ENCODE assay signal across 23 cellular contexts in the genomic region with DNA sequence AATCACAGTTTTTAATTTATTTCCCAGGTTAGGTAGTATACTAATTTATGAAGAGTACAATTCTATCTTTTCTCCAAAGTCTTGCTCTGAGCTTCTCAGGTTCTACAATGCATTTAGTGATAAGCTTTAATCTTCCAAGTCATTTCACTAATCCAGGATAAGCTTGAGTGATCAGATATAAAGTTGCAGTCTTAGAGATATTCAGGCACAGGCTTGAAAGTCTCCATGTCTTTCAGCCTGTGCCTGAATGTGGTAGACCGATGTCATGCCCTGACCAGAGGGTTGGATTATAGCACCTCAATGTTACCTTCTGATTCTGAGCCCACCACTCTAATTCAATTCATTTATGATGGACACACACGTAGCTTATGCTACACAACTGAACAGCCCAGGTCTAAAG. TPM values are rescaled to one million over a fixed set of nuclear protein-coding genes. Genes with fewer than 3 reads are reported as not detected.
A peak's percentile ranks its signal among the peaks of the same experiment; 100 is the strongest.
DNase-seq lines count a peak whose midpoint lies in the region; ATAC-seq lines count a peak whose summit lies in the region.
"Had no signal": no experiment of that assay in that cellular context is flagged by ENCODE, and none has a peak within 500 bp of the region (broad histone marks: within the 10 kb centered on the region; RNA-seq: fewer than 3 reads in every experiment).

No MANE protein-coding gene starts in this region.

- no peaks in the 10 kb centered on the region for H3K36me3 Mint-ChIP-seq in stimulated activated effector memory CD8-positive, alpha-beta T cell treated with anti-CD3 and anti-CD28 coated beads, Interleukin-12 subunit alpha, Interleukin-12 subunit beta, amount 100 ng/mL, for 72 hours
- H3K36me3 Mint-ChIP-seq: CD8-positive, alpha-beta memory T cell had no signal

- H3K9me3 Mint-ChIP-seq in stimulated activated effector memory CD8-positive, alpha-beta T cell treated with anti-CD3 and anti-CD28 coated beads, Interleukin-12 subunit alpha, Interleukin-12 subunit beta, amount 100 ng/mL, for 72 hours = no peaks in the 10 kb centered on the region
- H3K9me3 Mint-ChIP-seq: CD4-positive, alpha-beta T cell; CD8-positive, alpha-beta memory T cell; HFFc6 had no signal

- H4K8ac ChIP-seq in mesenchymal stem cell (ENCODE audit: low read length) = no peak overlapping the region

- DNase-seq in D341Med (ENCODE audit: low spot score) (peak; percentile 63), NCI-H82 treated with DMSO at 0.1 percent for 48 hours (lab: John Stamatoyannopoulos, UW; ENCODE audit: unreplicated experiment) (peak; percentile 52), mesenchymal stem cell (no peak), COLO668 (lab: John Stamatoyannopoulos, UW; ENCODE audit: unreplicated experiment) (no peak)
- DNase-seq in stimulated activated effector memory CD8-positive, alpha-beta T cell treated with anti-CD3 and anti-CD28 coated beads, Interleukin-12 subunit alpha, Interleukin-12 subunit beta, amount 100 ng/mL, for 72 hours (ENCODE audit: low spot score in 2 of 2) = no peak
- DNase-seq in activated naive CD4-positive, alpha-beta T cell (lab: John Stamatoyannopoulos, UW) = no peak
- DNase-seq: ACHN; AML-193; BE2C; Calu3; CD4-positive, alpha-beta T cell; CD8-positive, alpha-beta memory T cell; COR-L47; DMS 273 treated with DMSO at 0.1 percent for 48 hours; DMS79 treated with DMSO at 0.1 percent for 48 hours; GF-D8; GOT3; HFFc6 had no signal

- no peak overlapping the region for H3K27ac Mint-ChIP-seq in stimulated activated effector memory CD8-positive, alpha-beta T cell treated with anti-CD3 and anti-CD28 coated beads, Interleukin-12 subunit alpha, Interleukin-12 subunit beta, amount 100 ng/mL, for 72 hours
- H3K27ac Mint-ChIP-seq: CD14-positive monocyte; CD4-positive, alpha-beta T cell; CD8-positive, alpha-beta memory T cell; HFFc6 had no signal

- H2BK12ac ChIP-seq in mesenchymal stem cell (ENCODE audit: low read length in 2 of 2) = no peak overlapping the region

- H2AFZ ChIP-seq in mesenchymal stem cell (ENCODE audit: low read depth, low read length) = no peak overlapping the region

- no peak overlapping the region for H3K14ac ChIP-seq in mesenchymal stem cell (ENCODE audit: low read length in 2 of 2)

- no peak overlapping the region for H4K91ac ChIP-seq in mesenchymal stem cell (ENCODE audit: low read length)

- no peak overlapping the region for H2BK120ac ChIP-seq in mesenchymal stem cell (ENCODE audit: low read depth, low read length)

- no peak for ATAC-seq in stimulated activated effector memory CD8-positive, alpha-beta T cell treated with anti-CD3 and anti-CD28 coated beads, Interleukin-12 subunit alpha, Interleukin-12 subunit beta, amount 100 ng/mL, for 72 hours
- ATAC-seq: A549 had no signal

- no peaks in the 10 kb centered on the region for H3K9me3 ChIP-seq in mesenchymal stem cell (ENCODE audit: control insufficient read depth, low read length)
- H3K9me3 ChIP-seq: A549, BE2C, HAP-1 had no signal

- H3K27ac ChIP-seq in mesenchymal stem cell (ENCODE audit: low read length, poor library complexity, severe bottlenecking) = no peak overlapping the region
- H3K27ac ChIP-seq: 22Rv1; A549; BLaER1 treated with 17β-estradiol and CSF1 and Interleukin-3, amounts not matched to agents 10 nM and 100 nM had no signal

- H3K4me1 Mint-ChIP-seq in stimulated activated effector memory CD8-positive, alpha-beta T cell treated with anti-CD3 and anti-CD28 coated beads, Interleukin-12 subunit alpha, Interleukin-12 subunit beta, amount 100 ng/mL, for 72 hours = peaks cover 22% of the 10 kb centered on the region

- H3K18ac ChIP-seq in mesenchymal stem cell (ENCODE audit: low read depth in 1 of 2, low read length in 2 of 2) = no peak overlapping the region

- H2AK5ac ChIP-seq in mesenchymal stem cell (ENCODE audit: low read length, severe bottlenecking) = peak overlapping the region; percentile 53

- H3K4me3 ChIP-seq in mesenchymal stem cell (ENCODE audit: insufficient read depth in 1 of 2, low read depth in 1 of 2, low read length in 2 of 2) = no peak overlapping the region
- H3K4me3 ChIP-seq: A549; BLaER1 treated with 17β-estradiol and CSF1 and Interleukin-3, amounts not matched to agents 10 nM and 100 nM; HAP-1 had no signal

- peaks cover 13% of the 10 kb centered on the region for H3K79me1 ChIP-seq in mesenchymal stem cell (replicated peaks; ENCODE audit: low read length, poor library complexity, severe bottlenecking)

- peaks cover 18% of the 10 kb centered on the region for H3K4me1 ChIP-seq in mesenchymal stem cell (ENCODE audit: control insufficient read depth, insufficient read depth, low read depth, low read length)
- H3K4me1 ChIP-seq: A549, BE2C, HAP-1 had no signal

- H3K23ac ChIP-seq in mesenchymal stem cell (ENCODE audit: low read length in 2 of 2) = no peak overlapping the region

- H3K9ac ChIP-seq in mesenchymal stem cell (ENCODE audit: low read length) = no peak overlapping the region
- H3K9ac ChIP-seq: BLaER1 treated with 17β-estradiol and CSF1 and Interleukin-3, amounts not matched to agents 10 nM and 100 nM had no signal

- no peak overlapping the region for H3K4me3 Mint-ChIP-seq in stimulated activated effector memory CD8-positive, alpha-beta T cell treated with anti-CD3 and anti-CD28 coated beads, Interleukin-12 subunit alpha, Interleukin-12 subunit beta, amount 100 ng/mL, for 72 hours
- H3K4me3 Mint-ChIP-seq: CD4-positive, alpha-beta T cell; CD8-positive, alpha-beta memory T cell; HFFc6 had no signal

- no peaks in the 10 kb centered on the region for H3K36me3 ChIP-seq in mesenchymal stem cell (ENCODE audit: control insufficient read depth in 1 of 2, insufficient read depth in 2 of 2, low read depth in 1 of 2, low read length in 2 of 2)
- H3K36me3 ChIP-seq: BE2C; BLaER1 treated with 17β-estradiol and CSF1 and Interleukin-3, amounts not matched to agents 10 nM and 100 nM; HAP-1 had no signal

- H2BK5ac ChIP-seq in mesenchymal stem cell (ENCODE audit: low read depth, low read length, poor library complexity, severe bottlenecking) = no peak overlapping the region

- no peak overlapping the region for H3K4ac ChIP-seq in mesenchymal stem cell (ENCODE audit: low read depth in 1 of 2, low read length in 2 of 2)

- H3K4me2 ChIP-seq in mesenchymal stem cell (ENCODE audit: low read length, poor library complexity, severe bottlenecking) = no peak overlapping the region
- H3K4me2 ChIP-seq: A549; BLaER1 treated with 17β-estradiol and CSF1 and Interleukin-3, amounts not matched to agents 10 nM and 100 nM had no signal

- WGBS in mesenchymal stem cell = 98% methylated on average over 2 of the region's 2 CpGs

- H2BK15ac ChIP-seq in mesenchymal stem cell (ENCODE audit: low read depth, poor library complexity, severe bottlenecking) = no peak overlapping the region

- peaks cover 0 to 45% of the 10 kb centered on the region in 2 experiments for H3K27me3 ChIP-seq in mesenchymal stem cell (ENCODE audit: control insufficient read depth in 1 of 2, insufficient read depth in 1 of 2, low read length in 2 of 2)
- H3K27me3 ChIP-seq: BLaER1 treated with 17β-estradiol and CSF1 and Interleukin-3, amounts not matched to agents 10 nM and 100 nM had no signal

RNA-seq across cellular contexts. Expression of gene CRHBP, which starts 3.2 kb away (rescaled TPM):
- polyA plus RNA-seq in mesenchymal stem cell (2013, experiment 1 of 2) = 0.21 TPM
- polyA plus RNA-seq in mesenchymal stem cell (2013, experiment 2 of 2) = not detected
- polyA plus RNA-seq: A549; CD14-positive monocyte; CD8-positive, alpha-beta memory T cell had no signal

Comparison
In these comparisons a context has a peak if more than half of its experiments do, and no peak if none do; other contexts are left out.
1. DNase-seq: peak in D341Med (single experiment) and NCI-H82 treated with DMSO at 0.1 percent for 48 hours (single experiment); none in mesenchymal stem cell (single experiment), COLO668 (single experiment), stimulated activated effector memory CD8-positive, alpha-beta T cell treated with anti-CD3 and anti-CD28 coated beads, Interleukin-12 subunit alpha, Interleukin-12 subunit beta, amount 100 ng/mL, for 72 hours (0 of 2) and activated naive CD4-positive, alpha-beta T cell (0 of 4).